8 cellular contexts compared by ENCODE assay signal in genomic region chr10:102648889-102649752, GRCh38. TPM values are rescaled to one million over a fixed set of nuclear protein-coding genes. Genes with fewer than 3 reads are reported as not detected.
DNase-seq lines count a peak whose midpoint lies in the region; ATAC-seq lines count a peak whose summit lies in the region.

No MANE protein-coding gene starts in this region.

- 61% methylated on average over 25 of the region's 25 CpGs for WGBS in HUES64

- no peak for ATAC-seq in stimulated activated effector memory CD8-positive, alpha-beta T cell treated with anti-CD3 and anti-CD28 coated beads, Interleukin-12 subunit alpha, Interleukin-12 subunit beta, amount 100 ng/mL, for 72 hours
- ATAC-seq in HG02970 (IDR thresholded peaks at IDR 0.05; ENCODE audit: low FRiP score, unreplicated experiment), result no peak

- no peaks in the 10 kb centered on the region for H3K27me3 ChIP-seq in HUES64 (ENCODE audit: insufficient read depth, low read length)

- H3K9ac ChIP-seq in HUES64 (ENCODE audit: low read depth, low read length), result peak overlapping the region; percentile 62

- peaks cover 36% of the 10 kb centered on the region for H3K4me1 ChIP-seq in HUES64 (ENCODE audit: insufficient read depth, low read length)

- DNase-seq in amygdala (lab: John Stamatoyannopoulos, UW) (peak in 51 of 56 donors; percentile 30 to 88 (median 69)), iPS-NIHi11 (ENCODE audit: low spot score) (peak; percentile 55), NCI-H510A treated with DMSO at 0.1 percent for 48 hours (lab: John Stamatoyannopoulos, UW) (no peak), HuH-7 (ENCODE audit: low spot score) (no peak)
- peak in 1 of 2 donors; percentile 68 for DNase-seq in stimulated activated effector memory CD8-positive, alpha-beta T cell treated with anti-CD3 and anti-CD28 coated beads, Interleukin-12 subunit alpha, Interleukin-12 subunit beta, amount 100 ng/mL, for 72 hours (ENCODE audit: low spot score in 2 of 2)
- no peak for DNase-seq in NK-92 treated with Interleukin-12 subunit alpha and Interleukin-12 subunit beta, amount 100 ng/mL, for 24 hours (lab: John Stamatoyannopoulos, UW)

- H3K9me3 ChIP-seq in HUES64 (ENCODE audit: insufficient read depth, low read depth, low read length), result no peaks in the 10 kb centered on the region

- H3K4me1 Mint-ChIP-seq in stimulated activated effector memory CD8-positive, alpha-beta T cell treated with anti-CD3 and anti-CD28 coated beads, Interleukin-12 subunit alpha, Interleukin-12 subunit beta, amount 100 ng/mL, for 72 hours, result peaks cover 83% of the 10 kb centered on the region

- H3K4me3 ChIP-seq in HUES64 (ENCODE audit: low read length), result peak overlapping the region; percentile 6; the same call in 1 of the 2 replicates

- H3K36me3 ChIP-seq in HUES64 (ENCODE audit: insufficient read depth, low read length), result peaks cover 6% of the 10 kb centered on the region; the same call in 1 of the 2 replicates

- no peaks in the 10 kb centered on the region for H3K9me3 Mint-ChIP-seq in stimulated activated effector memory CD8-positive, alpha-beta T cell treated with anti-CD3 and anti-CD28 coated beads, Interleukin-12 subunit alpha, Interleukin-12 subunit beta, amount 100 ng/mL, for 72 hours

- H3K36me3 Mint-ChIP-seq in stimulated activated effector memory CD8-positive, alpha-beta T cell treated with anti-CD3 and anti-CD28 coated beads, Interleukin-12 subunit alpha, Interleukin-12 subunit beta, amount 100 ng/mL, for 72 hours, result peaks cover 94% of the 10 kb centered on the region

- H3K27ac Mint-ChIP-seq in stimulated activated effector memory CD8-positive, alpha-beta T cell treated with anti-CD3 and anti-CD28 coated beads, Interleukin-12 subunit alpha, Interleukin-12 subunit beta, amount 100 ng/mL, for 72 hours, result peak overlapping the region; percentile 97

- peak overlapping the region; percentile 94 for H3K4me3 Mint-ChIP-seq in stimulated activated effector memory CD8-positive, alpha-beta T cell treated with anti-CD3 and anti-CD28 coated beads, Interleukin-12 subunit alpha, Interleukin-12 subunit beta, amount 100 ng/mL, for 72 hours

- peak overlapping the region; percentile 22 for H3K27ac ChIP-seq in HUES64 (ENCODE audit: low read depth, low read length)

RNA-seq across cellular contexts. Expression of gene TRIM8, which starts 4.8 kb away (rescaled TPM):
- polyA plus RNA-seq in HUES64 (2013, experiment 1 of 2), result 25.3 TPM
- polyA plus RNA-seq in HUES64 (2013, experiment 2 of 2), result 23.8 TPM

Comparison
In these comparisons a context has a peak if more than half of its experiments do, and no peak if none do; other contexts are left out.
1. DNase-seq: peak in amygdala (51 of 56) and iPS-NIHi11 (single experiment); none in NCI-H510A treated with DMSO at 0.1 percent for 48 hours (single experiment), HuH-7 (single experiment) and NK-92 treated with Interleukin-12 subunit alpha and Interleukin-12 subunit beta, amount 100 ng/mL, for 24 hours (single experiment).